Comparison of ENCODE assay signal across 1 cellular context in the genomic region with DNA sequence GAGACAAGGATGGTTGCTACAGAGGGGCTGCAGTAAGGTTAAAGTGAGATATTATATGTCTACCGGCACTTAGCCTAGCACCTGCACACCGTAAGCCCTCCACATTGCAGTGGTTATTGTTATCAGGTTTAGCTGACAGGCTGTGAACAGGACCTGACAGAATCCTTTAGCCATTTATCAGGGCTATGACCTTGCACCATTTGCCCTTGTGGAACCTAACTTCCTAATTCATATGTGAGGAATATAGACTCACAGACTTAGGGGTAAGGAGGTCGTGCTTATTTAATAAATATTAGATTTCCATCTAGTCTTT.
TF ChIP-seq lines count a peak whose summit lies in the region.

No MANE protein-coding gene starts in this region.

TF ChIP-seq in K562, 482 proteins besides CTCF, POLR2A, EP300 and RAD21 (continued from another document and continues in another):
- TF ChIP-seq, protein P1, sequence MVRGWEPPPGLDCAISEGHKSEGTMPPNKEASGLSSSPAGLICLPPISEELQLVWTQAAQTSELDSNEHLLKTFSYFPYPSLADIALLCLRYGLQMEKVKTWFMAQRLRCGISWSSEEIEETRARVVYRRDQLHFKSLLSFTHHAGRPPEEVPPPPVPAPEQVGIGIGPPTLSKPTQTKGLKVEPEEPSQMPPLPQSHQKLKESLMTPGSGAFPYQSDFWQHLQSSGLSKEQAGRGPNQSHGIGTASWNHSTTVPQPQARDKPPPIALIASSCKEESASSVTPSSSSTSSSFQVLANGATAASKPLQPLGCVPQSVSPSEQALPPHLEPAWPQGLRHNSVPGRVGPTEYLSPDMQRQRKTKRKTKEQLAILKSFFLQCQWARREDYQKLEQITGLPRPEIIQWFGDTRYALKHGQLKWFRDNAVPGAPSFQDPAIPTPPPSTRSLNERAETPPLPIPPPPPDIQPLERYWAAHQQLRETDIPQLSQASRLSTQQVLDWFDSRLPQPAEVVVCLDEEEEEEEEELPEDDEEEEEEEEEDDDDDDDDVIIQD (CRISPR knock-in tag; IDR thresholded peaks at IDR 0.05) = no peak
- TF ChIP-seq SOX6 (IDR thresholded peaks at IDR 0.05) (peak; percentile 68), KLF10 (CRISPR knock-in tag; IDR thresholded peaks at IDR 0.05) (no peak), PHTF2 (CRISPR knock-in tag; IDR thresholded peaks at IDR 0.05) (no peak), GABPB1 (CRISPR knock-in tag; IDR thresholded peaks at IDR 0.05) (no peak), SUPT5H (IDR thresholded peaks at IDR 0.05) (no peak), NFATC3 (IDR thresholded peaks at IDR 0.05) (no peak), SRSF9 (IDR thresholded peaks at IDR 0.05; ENCODE audit: borderline replicate concordance, low read depth, low read length) (no peak), SIRT6 (IDR thresholded peaks at IDR 0.05; ENCODE audit: low read depth, low read length) (no peak), ZNF79 (CRISPR knock-in tag; IDR thresholded peaks at IDR 0.05; ENCODE audit: low read depth) (no peak), PHF8 (IDR thresholded peaks at IDR 0.05; ENCODE audit: borderline replicate concordance, low read length) (no peak), TAF9B (IDR thresholded peaks at IDR 0.05; ENCODE audit: partially characterized antibody) (no peak), ZZZ3 (IDR thresholded peaks at IDR 0.05) (no peak), CCAR2 (IDR thresholded peaks at IDR 0.05; ENCODE audit: low read depth, low read length) (no peak), SNIP1 (IDR thresholded peaks at IDR 0.05; ENCODE audit: low read depth) (no peak), KLF1 (tag; IDR thresholded peaks at IDR 0.05) (no peak), ARID1B (IDR thresholded peaks at IDR 0.05) (peak; percentile 68), SMARCA4 (IDR thresholded peaks at IDR 0.05) (peak; percentile 61), CTBP1 (IDR thresholded peaks at IDR 0.05; ENCODE audit: borderline replicate concordance) (no peak), POLR2G (IDR thresholded peaks at IDR 0.05; ENCODE audit: low read depth, low read length) (no peak), TCF3 (CRISPR knock-in tag; IDR thresholded peaks at IDR 0.05) (peak; percentile 70), NFE2L1 (tag; IDR thresholded peaks at IDR 0.05; ENCODE audit: borderline replicate concordance, low read depth) (no peak), E2F4 (CRISPR knock-in tag; IDR thresholded peaks at IDR 0.05; ENCODE audit: low read depth) (no peak), NR2C1 (IDR thresholded peaks at IDR 0.05) (peak; percentile 47; the same call in 1 of the 2 replicates), NR2C1 (tag; IDR thresholded peaks at IDR 0.05) (0 out of 2 replicates have a peak, but pooled peaks have one; percentile 20), CAMTA2 (CRISPR knock-in tag; conservative IDR thresholded peaks at IDR 0.05) (no peak), FOSL1 (tag; conservative IDR thresholded peaks at IDR 0.05) (no peak), SP2 (IDR thresholded peaks at IDR 0.05; ENCODE audit: extremely low read depth, low read depth, low read length, poor library complexity, severe bottlenecking) (no peak), JUND (IDR thresholded peaks at IDR 0.05; ENCODE audit: borderline replicate concordance, low read depth, low read length) (peak; percentile 41; the same call in 1 of the 2 replicates), JUND (tag; IDR thresholded peaks at IDR 0.05; ENCODE audit: borderline replicate concordance, low read depth, low read length) (peak; percentile 32; the same call in 2 of the 3 replicates), TRIM25 (IDR thresholded peaks at IDR 0.05; ENCODE audit: borderline replicate concordance) (no peak), RB1 (IDR thresholded peaks at IDR 0.05; ENCODE audit: low read depth) (no peak), ZNF174 (CRISPR knock-in tag; IDR thresholded peaks at IDR 0.05) (no peak), MED1 (CRISPR knock-in tag; IDR thresholded peaks at IDR 0.05; ENCODE audit: borderline replicate concordance) (no peak), CSDE1 (IDR thresholded peaks at IDR 0.05) (no peak), HDAC2 (IDR thresholded peaks at IDR 0.05) (0 out of 2 replicates have a peak, but pooled peaks have one; percentile 16), ZNF57 (CRISPR knock-in tag; IDR thresholded peaks at IDR 0.05) (no peak), ZBTB7A (IDR thresholded peaks at IDR 0.05; ENCODE audit: borderline replicate concordance, control insufficient read depth, low read depth, low read length) (no peak), CBX8 (IDR thresholded peaks at IDR 0.05; ENCODE audit: borderline replicate concordance, extremely low read depth, low read depth, low read length, poor library complexity, severe bottlenecking) (no peak), POLR3A (IDR thresholded peaks at IDR 0.05; ENCODE audit: borderline replicate concordance, extremely low read depth, insufficient read depth, insufficient read length) (no peak), NFIX (CRISPR knock-in tag; IDR thresholded peaks at IDR 0.05; ENCODE audit: low read depth) (no peak), NR2C2 (CRISPR knock-in tag; IDR thresholded peaks at IDR 0.05) (no peak), NR2C2 (tag; IDR thresholded peaks at IDR 0.05) (no peak), TCF7 (IDR thresholded peaks at IDR 0.05; ENCODE audit: borderline replicate concordance) (no peak), ZNF644 (tag; IDR thresholded peaks at IDR 0.05; ENCODE audit: low read depth) (no peak), ZNF197 (CRISPR knock-in tag; IDR thresholded peaks at IDR 0.05; ENCODE audit: low read depth) (no peak), NBN (IDR thresholded peaks at IDR 0.05; ENCODE audit: low read depth) (peak; percentile 27; the same call in 1 of the 2 replicates), CREM (IDR thresholded peaks at IDR 0.05; ENCODE audit: low read depth) (peak; percentile 14; the same call in 1 of the 2 replicates), KLF13 (tag; IDR thresholded peaks at IDR 0.05; ENCODE audit: borderline replicate concordance, low read depth) (no peak), TFAM (CRISPR knock-in tag; conservative IDR thresholded peaks at IDR 0.05) (no peak), GTF2A2 (tag; IDR thresholded peaks at IDR 0.05) (no peak), GATAD2A (IDR thresholded peaks at IDR 0.05) (0 out of 2 replicates have a peak, but pooled peaks have one; percentile 25), RREB1 (CRISPR knock-in tag; IDR thresholded peaks at IDR 0.05) (no peak), ZNF384 (IDR thresholded peaks at IDR 0.05; ENCODE audit: low read depth, low read length) (no peak)
- TF ChIP-seq, protein P2, sequence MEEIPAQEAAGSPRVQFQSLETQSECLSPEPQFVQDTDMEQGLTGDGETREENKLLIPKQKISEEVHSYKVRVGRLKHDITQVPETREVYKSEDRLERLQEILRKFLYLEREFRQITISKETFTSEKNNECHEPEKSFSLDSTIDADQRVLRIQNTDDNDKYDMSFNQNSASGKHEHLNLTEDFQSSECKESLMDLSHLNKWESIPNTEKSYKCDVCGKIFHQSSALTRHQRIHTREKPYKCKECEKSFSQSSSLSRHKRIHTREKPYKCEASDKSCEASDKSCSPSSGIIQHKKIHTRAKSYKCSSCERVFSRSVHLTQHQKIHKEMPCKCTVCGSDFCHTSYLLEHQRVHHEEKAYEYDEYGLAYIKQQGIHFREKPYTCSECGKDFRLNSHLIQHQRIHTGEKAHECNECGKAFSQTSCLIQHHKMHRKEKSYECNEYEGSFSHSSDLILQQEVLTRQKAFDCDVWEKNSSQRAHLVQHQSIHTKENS (CRISPR knock-in tag; IDR thresholded peaks at IDR 0.05) = no peak
- TF ChIP-seq, protein P3, sequence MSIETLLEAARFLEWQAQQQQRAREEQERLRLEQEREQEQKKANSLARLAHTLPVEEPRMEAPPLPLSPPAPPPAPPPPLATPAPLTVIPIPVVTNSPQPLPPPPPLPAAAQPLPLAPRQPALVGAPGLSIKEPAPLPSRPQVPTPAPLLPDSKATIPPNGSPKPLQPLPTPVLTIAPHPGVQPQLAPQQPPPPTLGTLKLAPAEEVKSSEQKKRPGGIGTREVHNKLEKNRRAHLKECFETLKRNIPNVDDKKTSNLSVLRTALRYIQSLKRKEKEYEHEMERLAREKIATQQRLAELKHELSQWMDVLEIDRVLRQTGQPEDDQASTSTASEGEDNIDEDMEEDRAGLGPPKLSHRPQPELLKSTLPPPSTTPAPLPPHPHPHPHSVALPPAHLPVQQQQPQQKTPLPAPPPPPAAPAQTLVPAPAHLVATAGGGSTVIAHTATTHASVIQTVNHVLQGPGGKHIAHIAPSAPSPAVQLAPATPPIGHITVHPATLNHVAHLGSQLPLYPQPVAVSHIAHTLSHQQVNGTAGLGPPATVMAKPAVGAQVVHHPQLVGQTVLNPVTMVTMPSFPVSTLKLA (conservative IDR thresholded peaks at IDR 0.05) = no peak; a peak in 1 of 4 replicates
- TF ChIP-seq, protein P4, sequence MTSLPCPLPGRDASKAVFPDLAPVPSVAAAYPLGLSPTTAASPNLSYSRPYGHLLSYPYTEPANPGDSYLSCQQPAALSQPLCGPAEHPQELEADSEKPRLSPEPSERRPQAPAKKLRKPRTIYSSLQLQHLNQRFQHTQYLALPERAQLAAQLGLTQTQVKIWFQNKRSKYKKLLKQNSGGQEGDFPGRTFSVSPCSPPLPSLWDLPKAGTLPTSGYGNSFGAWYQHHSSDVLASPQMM (CRISPR knock-in tag; IDR thresholded peaks at IDR 0.05) = no peak
- TF ChIP-seq, protein P5, sequence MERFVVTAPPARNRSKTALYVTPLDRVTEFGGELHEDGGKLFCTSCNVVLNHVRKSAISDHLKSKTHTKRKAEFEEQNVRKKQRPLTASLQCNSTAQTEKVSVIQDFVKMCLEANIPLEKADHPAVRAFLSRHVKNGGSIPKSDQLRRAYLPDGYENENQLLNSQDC (CRISPR knock-in tag; IDR thresholded peaks at IDR 0.05) = no peak
- TF ChIP-seq, protein P6, sequence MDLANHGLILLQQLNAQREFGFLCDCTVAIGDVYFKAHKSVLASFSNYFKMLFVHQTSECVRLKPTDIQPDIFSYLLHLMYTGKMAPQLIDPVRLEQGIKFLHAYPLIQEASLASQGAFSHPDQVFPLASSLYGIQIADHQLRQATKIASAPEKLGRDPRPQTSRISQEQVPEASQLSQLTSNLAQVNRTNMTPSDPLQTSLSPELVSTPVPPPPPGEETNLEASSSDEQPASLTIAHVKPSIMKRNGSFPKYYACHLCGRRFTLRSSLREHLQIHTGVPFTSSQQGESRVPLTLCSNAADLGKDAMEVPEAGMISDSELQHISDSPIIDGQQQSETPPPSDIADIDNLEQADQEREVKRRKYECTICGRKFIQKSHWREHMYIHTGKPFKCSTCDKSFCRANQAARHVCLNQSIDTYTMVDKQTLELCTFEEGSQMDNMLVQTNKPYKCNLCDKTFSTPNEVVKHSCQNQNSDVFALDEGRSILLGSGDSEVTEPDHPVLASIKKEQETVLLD (IDR thresholded peaks at IDR 0.05) = no peak
- TF ChIP-seq, protein P7, sequence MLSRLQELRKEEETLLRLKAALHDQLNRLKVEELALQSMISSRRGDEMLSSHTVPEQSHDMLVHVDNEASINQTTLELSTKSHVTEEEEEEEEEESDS (CRISPR knock-in tag; IDR thresholded peaks at IDR 0.05) = no peak
